In the genomic region with DNA sequence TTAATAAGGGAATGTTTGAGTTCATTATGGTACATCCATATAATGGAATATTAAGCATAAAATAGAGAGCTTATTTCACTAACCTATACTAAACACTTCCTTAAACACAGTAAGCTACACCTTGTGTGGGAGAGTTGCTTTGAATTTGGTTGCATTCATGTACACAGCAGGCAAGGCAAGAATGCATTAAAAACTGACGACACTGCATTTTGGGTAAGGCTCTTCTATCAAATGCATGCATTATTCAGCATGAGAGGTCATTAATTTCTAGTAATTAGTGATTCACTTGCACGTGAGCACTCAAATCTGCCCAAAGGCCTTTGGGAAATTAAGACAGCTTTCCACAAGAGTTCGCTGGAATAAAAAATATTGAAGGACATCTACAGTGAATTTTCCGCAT, we compare ENCODE assay signal across 3 cellular contexts.
A peak's percentile ranks its signal among the peaks of the same experiment; 100 is the strongest.
TF ChIP-seq lines count a peak whose summit lies in the region.

No MANE protein-coding gene starts in this region.

TF ChIP-seq in HepG2, 621 proteins besides CTCF, POLR2A, EP300 and RAD21:
- TF ChIP-seq, protein P1, sequence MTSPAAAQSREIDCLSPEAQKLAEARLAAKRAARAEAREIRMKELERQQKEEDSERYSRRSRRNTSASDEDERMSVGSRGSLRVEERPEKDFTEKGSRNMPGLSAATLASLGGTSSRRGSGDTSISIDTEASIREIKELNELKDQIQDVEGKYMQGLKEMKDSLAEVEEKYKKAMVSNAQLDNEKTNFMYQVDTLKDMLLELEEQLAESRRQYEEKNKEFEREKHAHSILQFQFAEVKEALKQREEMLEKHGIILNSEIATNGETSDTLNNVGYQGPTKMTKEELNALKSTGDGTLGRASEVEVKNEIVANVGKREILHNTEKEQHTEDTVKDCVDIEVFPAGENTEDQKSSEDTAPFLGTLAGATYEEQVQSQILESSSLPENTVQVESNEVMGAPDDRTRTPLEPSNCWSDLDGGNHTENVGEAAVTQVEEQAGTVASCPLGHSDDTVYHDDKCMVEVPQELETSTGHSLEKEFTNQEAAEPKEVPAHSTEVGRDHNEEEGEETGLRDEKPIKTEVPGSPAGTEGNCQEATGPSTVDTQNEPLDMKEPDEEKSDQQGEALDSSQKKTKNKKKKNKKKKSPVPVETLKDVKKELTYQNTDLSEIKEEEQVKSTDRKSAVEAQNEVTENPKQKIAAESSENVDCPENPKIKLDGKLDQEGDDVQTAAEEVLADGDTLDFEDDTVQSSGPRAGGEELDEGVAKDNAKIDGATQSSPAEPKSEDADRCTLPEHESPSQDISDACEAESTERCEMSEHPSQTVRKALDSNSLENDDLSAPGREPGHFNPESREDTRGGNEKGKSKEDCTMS (CRISPR knock-in tag; conservative IDR thresholded peaks at IDR 0.05): no peak
- TF ChIP-seq MAFK (conservative IDR thresholded peaks at IDR 0.05 in 1 of 2, IDR thresholded peaks at IDR 0.05 in 1 of 2; ENCODE audit: low read length in 2 of 2) (peak; percentile 3 to 56; a peak in 2 of 4 replicates), MAFF (IDR thresholded peaks at IDR 0.05; ENCODE audit: low read depth, low read length) (peak; percentile 41; the same call in 1 of the 2 replicates)

TF ChIP-seq in A549, 52 proteins besides CTCF, POLR2A, EP300 and RAD21:
- TF ChIP-seq ESRRA (IDR thresholded peaks at IDR 0.05; ENCODE audit: borderline replicate concordance, low read length) (no peak), MAFK (IDR thresholded peaks at IDR 0.05; ENCODE audit: partially characterized antibody) (peak; percentile 82)

TF ChIP-seq in IMR-90, 13 proteins besides CTCF, POLR2A, EP300 and RAD21:
- TF ChIP-seq SMC3 (IDR thresholded peaks at IDR 0.05; ENCODE audit: low read depth, low read length) (no peak), MAFK (IDR thresholded peaks at IDR 0.05; ENCODE audit: low read depth, low read length) (peak; percentile 78)
TF ChIP-seq in IMR-90: peak in this region for 1.
